In genomic region chr17:32487460-32488176, GRCh38 we compare ENCODE assay signal across 8 cellular contexts. TPM values are rescaled to one million over a fixed set of nuclear protein-coding genes. Genes with fewer than 3 reads are reported as not detected.
DNase-seq lines count a peak whose midpoint lies in the region; ATAC-seq and TF ChIP-seq lines count a peak whose summit lies in the region.

No MANE protein-coding gene starts in this region.

- no peak overlapping the region for H3K4me3 ChIP-seq in KMS-11 (IDR thresholded peaks at IDR 0.05; ENCODE audit: insufficient read depth, low read depth, low read length)

- no peaks in the 10 kb centered on the region for H3K79me2 ChIP-seq in KMS-11 (ENCODE audit: insufficient read depth, low read depth)

- H3K27me3 ChIP-seq in KMS-11 (ENCODE audit: insufficient read depth, low read depth) = no peaks in the 10 kb centered on the region

- peaks cover 38% of the 10 kb centered on the region for H3K4me1 ChIP-seq in KMS-11 (ENCODE audit: low read depth, poor library complexity, severe bottlenecking)

- POLR2A ChIA-PET in activated naive CD8-positive, alpha-beta T cell treated with anti-CD3 and anti-CD28 coated beads, Interleukin-2, amount 10 ng/mL, durations not matched to agents 7 days and 5 days (lab: Charles Lee) = interaction anchor here (0.9 to 4.4 kb wide), 12 partner anchors 8 to 124 kb away, joined by 3 to 60 read pairs (median 6); no protein-coding TSS in a partner anchor

- H2AFZ ChIP-seq in KMS-11 (ENCODE audit: low read depth) = no peak overlapping the region

- peaks cover 43% of the 10 kb centered on the region for H3K4me1 Mint-ChIP-seq in activated naive CD8-positive, alpha-beta T cell treated with anti-CD3 and anti-CD28 coated beads, Interleukin-2, amount 10 ng/mL, durations not matched to agents 7 days and 5 days
- H3K4me1 Mint-ChIP-seq in stimulated activated memory B cell treated with anti-CD40 and anti-IgM and Interleukin-4, amounts not matched to agents 10 μg/mL and 1 μg/mL and 100 μg/mL, for 72 hours = peaks cover 61% of the 10 kb centered on the region

- H3K36me3 ChIP-seq in KMS-11 (ENCODE audit: insufficient read depth) = no peaks in the 10 kb centered on the region

- H3K27ac Mint-ChIP-seq in activated naive CD8-positive, alpha-beta T cell treated with anti-CD3 and anti-CD28 coated beads, Interleukin-2, amount 10 ng/mL, durations not matched to agents 7 days and 5 days = peak overlapping the region; percentile 69
- peak overlapping the region; percentile 77 for H3K27ac Mint-ChIP-seq in stimulated activated memory B cell treated with anti-CD40 and anti-IgM and Interleukin-4, amounts not matched to agents 10 μg/mL and 1 μg/mL and 100 μg/mL, for 72 hours

- no peaks in the 10 kb centered on the region for H3K27me3 Mint-ChIP-seq in activated naive CD8-positive, alpha-beta T cell treated with anti-CD3 and anti-CD28 coated beads, Interleukin-2, amount 10 ng/mL, durations not matched to agents 7 days and 5 days
- H3K27me3 Mint-ChIP-seq in stimulated activated memory B cell treated with anti-CD40 and anti-IgM and Interleukin-4, amounts not matched to agents 10 μg/mL and 1 μg/mL and 100 μg/mL, for 72 hours = no peaks in the 10 kb centered on the region

- H3K9ac ChIP-seq in KMS-11 = peak overlapping the region; percentile 14; the same call in 1 of the 2 replicates

- no peak for ATAC-seq in activated naive CD8-positive, alpha-beta T cell treated with anti-CD3 and anti-CD28 coated beads, Interleukin-2, amount 10 ng/mL, durations not matched to agents 7 days and 5 days (ENCODE audit: low read depth)
- peak; percentile 49 for ATAC-seq in stimulated activated memory B cell treated with anti-CD40 and anti-IgM and Interleukin-4, amounts not matched to agents 10 μg/mL and 1 μg/mL and 100 μg/mL, for 72 hours
- ATAC-seq in GM19463 (IDR thresholded peaks at IDR 0.05; ENCODE audit: unreplicated experiment) = no peak

- H3K9me3 Mint-ChIP-seq in activated naive CD8-positive, alpha-beta T cell treated with anti-CD3 and anti-CD28 coated beads, Interleukin-2, amount 10 ng/mL, durations not matched to agents 7 days and 5 days = no peaks in the 10 kb centered on the region
- no peaks in the 10 kb centered on the region for H3K9me3 Mint-ChIP-seq in stimulated activated memory B cell treated with anti-CD40 and anti-IgM and Interleukin-4, amounts not matched to agents 10 μg/mL and 1 μg/mL and 100 μg/mL, for 72 hours

- peak overlapping the region; percentile 93 for H3K4me3 Mint-ChIP-seq in activated naive CD8-positive, alpha-beta T cell treated with anti-CD3 and anti-CD28 coated beads, Interleukin-2, amount 10 ng/mL, durations not matched to agents 7 days and 5 days
- peak overlapping the region; percentile 92 for H3K4me3 Mint-ChIP-seq in stimulated activated memory B cell treated with anti-CD40 and anti-IgM and Interleukin-4, amounts not matched to agents 10 μg/mL and 1 μg/mL and 100 μg/mL, for 72 hours

- no peak overlapping the region for H3K27ac ChIP-seq in KMS-11

- H3K4me2 ChIP-seq in KMS-11 = peak overlapping the region; percentile 94

- TF ChIP-seq CTCF in KMS-11 (conservative IDR thresholded peaks at IDR 0.05; ENCODE audit: low read depth, low read length) = no peak

- H4K20me1 ChIP-seq in KMS-11 (ENCODE audit: insufficient read depth) = no peaks in the 10 kb centered on the region

- DNase-seq in NCI-H748 (lab: John Stamatoyannopoulos, UW; ENCODE audit: unreplicated experiment) (peak; percentile 65), NCI-H748 treated with DMSO at 0.1 percent for 48 hours (lab: John Stamatoyannopoulos, UW) (no peak), iPS-NIHi7 (ENCODE audit: extremely low spot score) (peak; percentile 41), OCI-M1 (lab: John Stamatoyannopoulos, UW) (no peak)
- DNase-seq in activated naive CD8-positive, alpha-beta T cell treated with anti-CD3 and anti-CD28 coated beads, Interleukin-2, amount 10 ng/mL, durations not matched to agents 7 days and 5 days = peak; percentile 68

- peaks cover 20% of the 10 kb centered on the region for H3K36me3 Mint-ChIP-seq in activated naive CD8-positive, alpha-beta T cell treated with anti-CD3 and anti-CD28 coated beads, Interleukin-2, amount 10 ng/mL, durations not matched to agents 7 days and 5 days
- peaks cover 13% of the 10 kb centered on the region for H3K36me3 Mint-ChIP-seq in stimulated activated memory B cell treated with anti-CD40 and anti-IgM and Interleukin-4, amounts not matched to agents 10 μg/mL and 1 μg/mL and 100 μg/mL, for 72 hours

RNA-seq across cellular contexts. Expression of gene CDK5R1, which starts 0.8 kb away (rescaled TPM):
- 1 to 10 TPM; 8.1 to 8.4 TPM for total RNA-seq in activated naive CD8-positive, alpha-beta T cell treated with anti-CD3 and anti-CD28 coated beads, Interleukin-2, amount 10 ng/mL, durations not matched to agents 7 days and 5 days

RNA-seq across cellular contexts. Expression of gene PSMD11, which starts 43.3 kb away (rescaled TPM):
- 10 to 100 TPM; 68.3 to 75.1 TPM for total RNA-seq in activated naive CD8-positive, alpha-beta T cell treated with anti-CD3 and anti-CD28 coated beads, Interleukin-2, amount 10 ng/mL, durations not matched to agents 7 days and 5 days

Comparison
In these comparisons a context has a peak if more than half of its experiments do, and no peak if none do; other contexts are left out.
1. DNase-seq: peak in NCI-H748 (single experiment), activated naive CD8-positive, alpha-beta T cell treated with anti-CD3 and anti-CD28 coated beads, Interleukin-2, amount 10 ng/mL, durations not matched to agents 7 days and 5 days (single experiment) and iPS-NIHi7 (single experiment); none in NCI-H748 treated with DMSO at 0.1 percent for 48 hours (single experiment) and OCI-M1 (single experiment).